In the genomic region with DNA sequence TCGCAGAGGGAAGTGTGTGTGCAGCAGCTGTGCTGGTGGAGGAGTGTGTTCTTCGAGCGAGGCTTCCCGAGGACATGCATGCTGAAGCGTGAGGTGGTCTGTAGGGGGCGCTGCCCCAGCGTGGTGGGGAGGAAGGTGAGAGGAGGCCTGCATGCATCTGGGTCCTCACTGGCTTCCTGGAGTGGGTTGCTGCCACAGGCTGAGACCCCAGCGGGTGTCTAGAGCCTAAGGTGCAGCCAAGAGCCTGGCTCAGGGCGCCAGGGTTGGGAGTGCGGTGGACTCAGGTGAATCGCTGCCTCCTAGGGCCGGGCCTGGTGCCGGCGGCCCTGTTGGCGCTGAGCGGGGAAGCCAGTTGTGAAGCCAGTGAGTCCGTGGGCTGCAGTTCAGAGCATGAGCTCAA, we compare ENCODE assay signal across 7 cellular contexts. TPM values are rescaled to one million over a fixed set of nuclear protein-coding genes. Genes with fewer than 3 reads are reported as not detected.
DNase-seq lines count a peak whose midpoint lies in the region.
"Had no signal": no experiment of that assay in that cellular context is flagged by ENCODE, and none has a peak within 500 bp of the region (broad histone marks: within the 10 kb centered on the region; RNA-seq: fewer than 3 reads in every experiment).

No MANE protein-coding gene starts in this region.

- no peaks in the 10 kb centered on the region for H3K9me3 Mint-ChIP-seq in activated naive CD8-positive, alpha-beta T cell treated with anti-CD3 and anti-CD28 coated beads for 36 hours

- H3K4me3 Mint-ChIP-seq in activated naive CD8-positive, alpha-beta T cell treated with anti-CD3 and anti-CD28 coated beads for 36 hours = no peak overlapping the region

- peaks cover 28% of the 10 kb centered on the region for H3K36me3 Mint-ChIP-seq in activated naive CD8-positive, alpha-beta T cell treated with anti-CD3 and anti-CD28 coated beads for 36 hours

- no peak overlapping the region for H3K27ac Mint-ChIP-seq in activated naive CD8-positive, alpha-beta T cell treated with anti-CD3 and anti-CD28 coated beads for 36 hours

- no peaks in the 10 kb centered on the region for H3K4me1 Mint-ChIP-seq in activated naive CD8-positive, alpha-beta T cell treated with anti-CD3 and anti-CD28 coated beads for 36 hours

- no peaks in the 10 kb centered on the region for H3K27me3 Mint-ChIP-seq in activated naive CD8-positive, alpha-beta T cell treated with anti-CD3 and anti-CD28 coated beads for 36 hours

- DNase-seq in activated T-cell treated with anti-CD3 and anti-CD28 coated beads, Interleukin-2, amount 50 U/mL, for 1 hour = peak; percentile 31
- DNase-seq in activated T-cell treated with anti-CD3 and anti-CD28 coated beads for 4 hours (no peak), globus pallidus (ENCODE audit: low spot score) (no peak)
- DNase-seq in activated naive CD8-positive, alpha-beta T cell treated with anti-CD3 and anti-CD28 coated beads for 36 hours = peak; percentile 31
- DNase-seq in stimulated activated CD8-positive, alpha-beta memory T cell treated with anti-CD3 and anti-CD28 coated beads, Interleukin-4, amount 100 ng/mL, for 48 hours = peak; percentile 61
- no peak for DNase-seq in central memory CD4-positive, alpha-beta T cell
- DNase-seq: HCEC 1CT had no signal

RNA-seq across cellular contexts. Expression of a gene that starts 7.5 kb away (rescaled TPM):
- total RNA-seq in activated naive CD8-positive, alpha-beta T cell treated with anti-CD3 and anti-CD28 coated beads for 36 hours = 1 to 10 TPM; 1.5 TPM

RNA-seq across cellular contexts. Expression of a gene that starts 19.9 kb away (rescaled TPM):
- 10 to 100 TPM; 28.5 to 31.7 TPM for total RNA-seq in activated naive CD8-positive, alpha-beta T cell treated with anti-CD3 and anti-CD28 coated beads for 36 hours

RNA-seq across cellular contexts. Expression of a gene that starts 28.6 kb away (rescaled TPM):
- 1 to 10 TPM; 5.4 to 5.7 TPM for total RNA-seq in activated naive CD8-positive, alpha-beta T cell treated with anti-CD3 and anti-CD28 coated beads for 36 hours

RNA-seq across cellular contexts. Expression of a gene that starts 32.9 kb away (rescaled TPM):
- 1 to 10 TPM; 1.3 to 1.6 TPM for total RNA-seq in activated naive CD8-positive, alpha-beta T cell treated with anti-CD3 and anti-CD28 coated beads for 36 hours

RNA-seq across cellular contexts. Expression of a gene that starts 54.1 kb away (rescaled TPM):
- 10 to 100 TPM; 24.9 to 27.0 TPM for total RNA-seq in activated naive CD8-positive, alpha-beta T cell treated with anti-CD3 and anti-CD28 coated beads for 36 hours

Comparison
In these comparisons a context has a peak if more than half of its experiments do, and no peak if none do; other contexts are left out.
1. DNase-seq: peak in activated T-cell treated with anti-CD3 and anti-CD28 coated beads, Interleukin-2, amount 50 U/mL, for 1 hour (single experiment), activated naive CD8-positive, alpha-beta T cell treated with anti-CD3 and anti-CD28 coated beads for 36 hours (single experiment) and stimulated activated CD8-positive, alpha-beta memory T cell treated with anti-CD3 and anti-CD28 coated beads, Interleukin-4, amount 100 ng/mL, for 48 hours (single experiment); none in activated T-cell treated with anti-CD3 and anti-CD28 coated beads for 4 hours (single experiment), central memory CD4-positive, alpha-beta T cell (single experiment) and globus pallidus (single experiment).